ENCODE assay signal across 12 cellular contexts in genomic region chr3:129622933-129623332, GRCh38. TPM values are rescaled to one million over a fixed set of nuclear protein-coding genes. Genes with fewer than 3 reads are reported as not detected.
A peak's percentile ranks its signal among the peaks of the same experiment; 100 is the strongest.
DNase-seq lines count a peak whose midpoint lies in the region; ATAC-seq and TF ChIP-seq lines count a peak whose summit lies in the region.
"Had no signal": no experiment of that assay in that cellular context is flagged by ENCODE, and none has a peak within 500 bp of the region (broad histone marks: within the 10 kb centered on the region; RNA-seq: fewer than 3 reads in every experiment).

No MANE protein-coding gene starts in this region.

- DNase-seq in heart right ventricle (peak in 1 of 2 donors; percentile 17), left cardiac atrium (no peak), left lobe of liver (ENCODE audit: low spot score) (peak; percentile 43), posterior vena cava (ENCODE audit: low spot score) (peak; percentile 70), uterus (no peak), AG20443 (ENCODE audit: low spot score) (no peak), Kasumi-1 (lab: John Stamatoyannopoulos, UW) (no peak)
- no peak for DNase-seq in stimulated activated naive CD8-positive, alpha-beta T cell treated with anti-CD3 and anti-CD28 coated beads, Interleukin-15, Interleukin-2, amounts not matched to agents 100 U/mL and 50 U/mL, for 24 hours
- DNase-seq: activated CD4-positive, alpha-beta T cell treated with anti-CD3 and anti-CD28 coated beads for 4 hours; activated naive CD4-positive, alpha-beta T cell treated with anti-CD3 and anti-CD28 coated beads, Interleukin-2, amount 50 U/mL, for 16 hours; glutamatergic neuron; NCI-H526 had no signal

- no peaks in the 10 kb centered on the region for H3K9me3 ChIP-seq in heart right ventricle
- H3K9me3 ChIP-seq in uterus = no peaks in the 10 kb centered on the region

- no peak for TF ChIP-seq CTCF in heart right ventricle (IDR thresholded peaks at IDR 0.05)
- no peak for TF ChIP-seq CTCF in uterus (IDR thresholded peaks at IDR 0.05)

- H3K27me3 ChIP-seq in heart right ventricle (no peaks in the 10 kb centered on the region), uterus (no peaks in the 10 kb centered on the region)

- no peak for ATAC-seq in heart right ventricle
- ATAC-seq in left cardiac atrium = no peak
- no peak for ATAC-seq in left lobe of liver
- ATAC-seq in stimulated activated naive CD8-positive, alpha-beta T cell treated with anti-CD3 and anti-CD28 coated beads, Interleukin-15, Interleukin-2, amounts not matched to agents 100 U/mL and 50 U/mL, for 24 hours = no peak

- peak overlapping the region; percentile 66 to 100 (median 99) for H3K27ac ChIP-seq in heart right ventricle
- peak overlapping the region; percentile 91 to 98 for H3K27ac ChIP-seq in uterus

- peaks cover 44 to 99% (median 94%) of the 10 kb centered on the region in 9 donors for H3K4me1 ChIP-seq in heart right ventricle
- H3K4me1 ChIP-seq in uterus = peaks cover 6 to 14% of the 10 kb centered on the region in 2 donors

- WGBS in heart right ventricle, 2 donors = 71 to 78% methylated on average over 10 of the region's 10 CpGs

- TF ChIP-seq POLR2A in uterus (IDR thresholded peaks at IDR 0.05) = no peak

- H3K4me3 ChIP-seq in heart right ventricle = no peak overlapping the region
- no peak overlapping the region for H3K4me3 ChIP-seq in uterus

- H3K36me3 ChIP-seq in heart right ventricle (no peaks in the 10 kb centered on the region), uterus (no peaks in the 10 kb centered on the region)

- intact Hi-C loops in heart right ventricle (cut with DNase I) (loop anchor here in 1 of 10 donors (10.0 kb wide), 1 partner anchor 238 kb away; no protein-coding TSS in a partner anchor), left cardiac atrium (cut with DNase I) (no loop called here), posterior vena cava (cut with DNase I) (no loop called here), uterus (cut with DNase I; ENCODE audit: low total_unique reads) (no loop called here)

RNA-seq across cellular contexts. Expression of gene PLXND1, which starts 16.5 kb away (rescaled TPM):
- total RNA-seq in heart right ventricle (100 to 1,000 TPM in 1 of 10 donors, 10 to 100 TPM in 9; 40.9 to 106 (median 62.8) TPM), left cardiac atrium (100 to 1,000 TPM; 106 to 112 TPM), left lobe of liver (29.5 TPM), posterior vena cava (100 to 1,000 TPM; 155 to 241 TPM), uterus (100 to 1,000 TPM in 3 of 4 donors, 10 to 100 TPM in 1; 54.7 to 343 (median 121) TPM)
- 100 to 1,000 TPM in 1 of 2 donors, 10 to 100 TPM in 1; 71.2 to 169 TPM for polyA plus RNA-seq in heart right ventricle

Comparison
In these comparisons a context has a peak if more than half of its experiments do, and no peak if none do; other contexts are left out.
1. DNase-seq: peak in left lobe of liver (single experiment) and posterior vena cava (single experiment); none in left cardiac atrium (single experiment), uterus (0 of 2), AG20443 (single experiment), stimulated activated naive CD8-positive, alpha-beta T cell treated with anti-CD3 and anti-CD28 coated beads, Interleukin-15, Interleukin-2, amounts not matched to agents 100 U/mL and 50 U/mL, for 24 hours (single experiment) and Kasumi-1 (0 of 2).